20 cellular contexts compared by ENCODE assay signal in the genomic region with DNA sequence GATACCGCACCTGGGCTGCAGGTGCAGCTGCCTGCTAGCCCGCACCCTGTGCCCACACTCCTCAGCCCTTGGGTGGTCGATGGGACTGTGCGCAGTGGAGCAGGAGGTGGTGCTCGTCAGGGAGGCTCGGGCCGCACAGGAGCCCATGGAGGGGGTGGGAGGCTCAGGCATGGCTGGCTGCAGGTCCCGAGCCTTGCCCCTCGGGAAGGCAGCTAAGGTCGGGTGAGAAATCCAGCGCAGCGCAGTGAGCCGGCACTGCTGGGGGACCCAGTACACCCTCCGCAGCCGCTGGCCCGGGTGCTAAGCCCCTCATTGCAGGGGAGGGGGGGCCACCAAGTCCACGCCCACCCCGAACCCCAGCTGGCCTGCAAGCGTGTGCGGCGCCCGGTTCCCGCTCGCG. TPM values are rescaled to one million over a fixed set of nuclear protein-coding genes. Genes with fewer than 3 reads are reported as not detected.
"Had no signal": no experiment of that assay in that cellular context is flagged by ENCODE, and none has a peak within 500 bp of the region (broad histone marks: within the 10 kb centered on the region; RNA-seq: fewer than 3 reads in every experiment).

No MANE protein-coding gene starts in this region.

RNA-seq across cellular contexts. Expression of a gene that starts 20.4 kb away (rescaled TPM):
- total RNA-seq: activated naive CD4-positive, alpha-beta T cell treated with anti-CD3 and anti-CD28 coated beads for 36 hours; activated naive CD4-positive, alpha-beta T cell treated with anti-CD3 and anti-CD28 coated beads, Interleukin-2, amount 50 U/mL, for 72 hours; activated naive CD8-positive, alpha-beta T cell treated with anti-CD3 and anti-CD28 coated beads for 36 hours; activated naive CD8-positive, alpha-beta T cell treated with anti-CD3 and anti-CD28 coated beads, Interleukin-2, amount 10 ng/mL, durations not matched to agents 7 days and 5 days; activated T-cell treated with anti-CD3 and anti-CD28 coated beads, Interleukin-2, amount 50 U/mL, for 4 hours; activated T-cell treated with anti-CD3 and anti-CD28 coated beads, Interleukin-2, amount 50 U/mL, for 72 hours; activated T-helper 1 cell treated with anti-CD3 and anti-CD28 coated beads, Interleukin-12 subunit alpha, Interleukin-12 subunit beta, Interleukin-2, Interleukin-4 antibody, amounts not matched to agents 30 ng/mL and 10 ng/mL and 1 ng/mL, durations not matched to agents 14 hours and 24 hours and 36 hours; activated T-helper 17 cell treated with anti-CD3 and anti-CD28 coated beads, Interleukin-2, amount 50 U/mL, for 72 hours; activated T-helper 2 cell treated with anti-CD3 and anti-CD28 coated beads, Interferon-gamma antibody, Interleukin-2, Interleukin-4, amounts not matched to agents 10 μg/mL and 5 μg/mL and 100 μg/mL, durations not matched to agents 14 hours and 24 hours and 36 hours; aorta; ascending aorta; astrocyte; bronchial epithelial cell; cardiac muscle cell; cardiac septum; cerebellum; chondrocyte had no signal

RNA-seq across cellular contexts. Expression of a gene that starts 25.2 kb away (rescaled TPM):
- total RNA-seq: activated naive CD4-positive, alpha-beta T cell treated with anti-CD3 and anti-CD28 coated beads for 36 hours; activated naive CD4-positive, alpha-beta T cell treated with anti-CD3 and anti-CD28 coated beads, Interleukin-2, amount 50 U/mL, for 72 hours; activated naive CD8-positive, alpha-beta T cell treated with anti-CD3 and anti-CD28 coated beads for 36 hours; activated naive CD8-positive, alpha-beta T cell treated with anti-CD3 and anti-CD28 coated beads, Interleukin-2, amount 10 ng/mL, durations not matched to agents 7 days and 5 days; activated T-cell treated with anti-CD3 and anti-CD28 coated beads, Interleukin-2, amount 50 U/mL, for 4 hours; activated T-cell treated with anti-CD3 and anti-CD28 coated beads, Interleukin-2, amount 50 U/mL, for 72 hours; activated T-helper 1 cell treated with anti-CD3 and anti-CD28 coated beads, Interleukin-12 subunit alpha, Interleukin-12 subunit beta, Interleukin-2, Interleukin-4 antibody, amounts not matched to agents 30 ng/mL and 10 ng/mL and 1 ng/mL, durations not matched to agents 14 hours and 24 hours and 36 hours; activated T-helper 17 cell treated with anti-CD3 and anti-CD28 coated beads, Interleukin-2, amount 50 U/mL, for 72 hours; activated T-helper 2 cell treated with anti-CD3 and anti-CD28 coated beads, Interferon-gamma antibody, Interleukin-2, Interleukin-4, amounts not matched to agents 10 μg/mL and 5 μg/mL and 100 μg/mL, durations not matched to agents 14 hours and 24 hours and 36 hours; adrenal gland; aorta; ascending aorta; astrocyte; body of pancreas; breast epithelium; bronchial epithelial cell; cardiac muscle cell; cardiac septum; cerebellum; chondrocyte had no signal

RNA-seq across cellular contexts. Expression of a gene that starts 42.8 kb away (rescaled TPM):
- total RNA-seq: activated naive CD4-positive, alpha-beta T cell treated with anti-CD3 and anti-CD28 coated beads for 36 hours; activated naive CD4-positive, alpha-beta T cell treated with anti-CD3 and anti-CD28 coated beads, Interleukin-2, amount 50 U/mL, for 72 hours; activated naive CD8-positive, alpha-beta T cell treated with anti-CD3 and anti-CD28 coated beads for 36 hours; activated naive CD8-positive, alpha-beta T cell treated with anti-CD3 and anti-CD28 coated beads, Interleukin-2, amount 10 ng/mL, durations not matched to agents 7 days and 5 days; activated T-cell treated with anti-CD3 and anti-CD28 coated beads, Interleukin-2, amount 50 U/mL, for 4 hours; activated T-cell treated with anti-CD3 and anti-CD28 coated beads, Interleukin-2, amount 50 U/mL, for 72 hours; activated T-helper 1 cell treated with anti-CD3 and anti-CD28 coated beads, Interleukin-12 subunit alpha, Interleukin-12 subunit beta, Interleukin-2, Interleukin-4 antibody, amounts not matched to agents 30 ng/mL and 10 ng/mL and 1 ng/mL, durations not matched to agents 14 hours and 24 hours and 36 hours; activated T-helper 17 cell treated with anti-CD3 and anti-CD28 coated beads, Interleukin-2, amount 50 U/mL, for 72 hours; activated T-helper 2 cell treated with anti-CD3 and anti-CD28 coated beads, Interferon-gamma antibody, Interleukin-2, Interleukin-4, amounts not matched to agents 10 μg/mL and 5 μg/mL and 100 μg/mL, durations not matched to agents 14 hours and 24 hours and 36 hours; adrenal gland; aorta; ascending aorta; astrocyte; breast epithelium; bronchial epithelial cell; cardiac muscle cell; cardiac septum; cerebellum; chondrocyte had no signal

RNA-seq across cellular contexts. Expression of a gene that starts 51.9 kb away (rescaled TPM):
- total RNA-seq: activated naive CD4-positive, alpha-beta T cell treated with anti-CD3 and anti-CD28 coated beads for 36 hours; activated naive CD4-positive, alpha-beta T cell treated with anti-CD3 and anti-CD28 coated beads, Interleukin-2, amount 50 U/mL, for 72 hours; activated naive CD8-positive, alpha-beta T cell treated with anti-CD3 and anti-CD28 coated beads for 36 hours; activated naive CD8-positive, alpha-beta T cell treated with anti-CD3 and anti-CD28 coated beads, Interleukin-2, amount 10 ng/mL, durations not matched to agents 7 days and 5 days; activated T-cell treated with anti-CD3 and anti-CD28 coated beads, Interleukin-2, amount 50 U/mL, for 4 hours; activated T-cell treated with anti-CD3 and anti-CD28 coated beads, Interleukin-2, amount 50 U/mL, for 72 hours; activated T-helper 1 cell treated with anti-CD3 and anti-CD28 coated beads, Interleukin-12 subunit alpha, Interleukin-12 subunit beta, Interleukin-2, Interleukin-4 antibody, amounts not matched to agents 30 ng/mL and 10 ng/mL and 1 ng/mL, durations not matched to agents 14 hours and 24 hours and 36 hours; activated T-helper 17 cell treated with anti-CD3 and anti-CD28 coated beads, Interleukin-2, amount 50 U/mL, for 72 hours; activated T-helper 2 cell treated with anti-CD3 and anti-CD28 coated beads, Interferon-gamma antibody, Interleukin-2, Interleukin-4, amounts not matched to agents 10 μg/mL and 5 μg/mL and 100 μg/mL, durations not matched to agents 14 hours and 24 hours and 36 hours; adrenal gland; aorta; ascending aorta; astrocyte; body of pancreas; breast epithelium; bronchial epithelial cell; cardiac muscle cell; cardiac septum; cerebellum; chondrocyte had no signal
